Comparison of ENCODE assay signal across 8 cellular contexts in genomic region chr2:67397143-67397986, GRCh38. TPM values are rescaled to one million over a fixed set of nuclear protein-coding genes. Genes with fewer than 3 reads are reported as not detected.
DNase-seq lines count a peak whose midpoint lies in the region; ATAC-seq and TF ChIP-seq lines count a peak whose summit lies in the region.

ETAA1 (plus strand) TSS chr2:67397333; CDS start chr2:67397449, 116 bp downstream.

- H3K9me3 ChIP-seq in breast epithelium (no peaks in the 10 kb centered on the region), iPS-18a (ENCODE audit: control insufficient read depth, low read depth, low read length) (no peaks in the 10 kb centered on the region), skeletal muscle satellite cell (replicated peaks; ENCODE audit: low read length) (no peaks in the 10 kb centered on the region)

- peak within 1 kb of the TSS; percentile 94 for H3K27ac ChIP-seq in VCaP
- peak within 1 kb of the TSS; percentile 96 to 97 for H3K27ac ChIP-seq in breast epithelium
- peak within 1 kb of the TSS; percentile 86 for H3K27ac ChIP-seq in iPS-18a (ENCODE audit: low read length)

- TF ChIP-seq CTCF in VCaP (conservative IDR thresholded peaks at IDR 0.05) (no peak), breast epithelium (IDR thresholded peaks at IDR 0.05) (no peak)

- peak; percentile 99 for ATAC-seq in GM18858 (IDR thresholded peaks at IDR 0.05; ENCODE audit: unreplicated experiment)
- ATAC-seq in HG03095 (IDR thresholded peaks at IDR 0.05; ENCODE audit: unreplicated experiment): peak; percentile 100

- no peaks in the 10 kb centered on the region for H3K4me1 ChIP-seq in breast epithelium
- H3K4me1 ChIP-seq in iPS-18a (ENCODE audit: control insufficient read depth, low read depth, low read length): no peaks in the 10 kb centered on the region
- H3K4me1 ChIP-seq in skeletal muscle satellite cell (ENCODE audit: control insufficient read depth, insufficient read depth, low read length): peaks cover 68% of the 10 kb centered on the region

- H3K9ac ChIP-seq in iPS-18a (ENCODE audit: low read length) (peak within 1 kb of the TSS; percentile 94), skeletal muscle satellite cell (ENCODE audit: low read depth, low read length) (peak within 1 kb of the TSS; percentile 99)

- DNase-seq in A172 (ENCODE audit: low spot score): peak; percentile 89
- DNase-seq in NCI-H2171 treated with DMSO at 0.1 percent for 48 hours (lab: John Stamatoyannopoulos, UW): peak; percentile 91
- peak; percentile 84 to 92 for DNase-seq in breast epithelium (ENCODE audit: low spot score in 2 of 2)

- H3K4me3 ChIP-seq in breast epithelium (peak within 1 kb of the TSS; percentile 91 to 95 (median 91)), iPS-18a (ENCODE audit: low read length) (peak within 1 kb of the TSS; percentile 98), skeletal muscle satellite cell (ENCODE audit: low read length) (peak within 1 kb of the TSS; percentile 92)

- H3K27me3 ChIP-seq in breast epithelium: no peaks in the 10 kb centered on the region
- H3K27me3 ChIP-seq in iPS-18a (ENCODE audit: control insufficient read depth, insufficient read depth, low read length): no peaks in the 10 kb centered on the region
- H3K27me3 ChIP-seq in skeletal muscle satellite cell (ENCODE audit: control insufficient read depth, insufficient read depth, low read length): no peaks in the 10 kb centered on the region

- peak within 1 kb of the TSS; percentile 96 for H3K4me2 ChIP-seq in skeletal muscle satellite cell (ENCODE audit: low read length)

- intact Hi-C loops in breast epithelium (cut with DNase I; ENCODE audit: low total_unique reads): no loop called here

- peak; percentile 68 for TF ChIP-seq POLR2A in breast epithelium (IDR thresholded peaks at IDR 0.05)

- H3K36me3 ChIP-seq in breast epithelium (no peaks in the 10 kb centered on the region), iPS-18a (ENCODE audit: control insufficient read depth, low read depth, low read length) (peaks cover 20% of the 10 kb centered on the region), skeletal muscle satellite cell (ENCODE audit: insufficient read depth, low read length) (peaks cover 2% of the 10 kb centered on the region)

RNA-seq across cellular contexts. Expression of gene ETAA1, which starts in this region (rescaled TPM):
- total RNA-seq in A172 (2014; rRNA removed; shearing (Covaris generic)): 29.4 and 42.1 TPM in 2 replicates
- total RNA-seq in breast epithelium: 10 to 100 TPM; 17.0 to 23.6 (median 19.7) TPM
- 10.7 and 14.7 TPM in 2 replicates for total RNA-seq in skeletal muscle satellite cell (2012; rRNA removed)

Comparison
In these comparisons a context has a peak if more than half of its experiments do, and no peak if none do; other contexts are left out.
1. Peak in every context shown above with its lines: DNase-seq, ATAC-seq, H3K4me3 ChIP-seq and H3K27ac ChIP-seq.